ENCODE assay signal across 19 cellular contexts in genomic region chr17:55830210-55830609, GRCh38.
"Had no signal": no experiment of that assay in that cellular context is flagged by ENCODE, and none has a peak within 500 bp of the region (broad histone marks: within the 10 kb centered on the region; RNA-seq: fewer than 3 reads in every experiment).

No MANE protein-coding gene starts in this region.

- H3K27me3 ChIP-seq: gastrocnemius medialis, right atrium auricular region, sigmoid colon, testis, tibial artery, upper lobe of left lung had no signal

- H3K36me3 Mint-ChIP-seq: memory B cell; mesothelial cell of epicardium; naive B cell; stimulated activated memory B cell treated with anti-CD40 and anti-IgM and Interleukin-4, amounts not matched to agents 10 μg/mL and 1 μg/mL and 100 μg/mL, for 72 hours had no signal

- H3K9me3 Mint-ChIP-seq: memory B cell; mesothelial cell of epicardium; naive B cell; nephron; stimulated activated memory B cell treated with anti-CD40 and anti-IgM and Interleukin-4, amounts not matched to agents 10 μg/mL and 1 μg/mL and 100 μg/mL, for 72 hours had no signal

- H3K27ac ChIP-seq: dorsolateral prefrontal cortex, gastrocnemius medialis, prostate gland, right atrium auricular region, sigmoid colon, testis, tibial artery, upper lobe of left lung had no signal

- H3K27ac Mint-ChIP-seq: memory B cell; mesothelial cell of epicardium; nephron; stimulated activated memory B cell treated with anti-CD40 and anti-IgM and Interleukin-4, amounts not matched to agents 10 μg/mL and 1 μg/mL and 100 μg/mL, for 72 hours had no signal

- H3K4me1 Mint-ChIP-seq: memory B cell; mesothelial cell of epicardium; naive B cell; stimulated activated memory B cell treated with anti-CD40 and anti-IgM and Interleukin-4, amounts not matched to agents 10 μg/mL and 1 μg/mL and 100 μg/mL, for 72 hours had no signal

- H3K9me3 ChIP-seq: gastrocnemius medialis, mucosa of descending colon, prostate gland, right atrium auricular region, sigmoid colon, testis, tibial artery, upper lobe of left lung had no signal

- H3K27me3 Mint-ChIP-seq: stimulated activated memory B cell treated with anti-CD40 and anti-IgM and Interleukin-4, amounts not matched to agents 10 μg/mL and 1 μg/mL and 100 μg/mL, for 72 hours had no signal

- H3K4me3 Mint-ChIP-seq: memory B cell; mesothelial cell of epicardium; naive B cell; nephron; stimulated activated memory B cell treated with anti-CD40 and anti-IgM and Interleukin-4, amounts not matched to agents 10 μg/mL and 1 μg/mL and 100 μg/mL, for 72 hours had no signal

- DNase-seq: dorsolateral prefrontal cortex; effector CD4-positive, alpha-beta T cell; foreskin fibroblast; gastrocnemius medialis; mucosa of descending colon; naive B cell; sigmoid colon; stimulated activated CD4-positive, alpha-beta T cell treated with anti-CD3 and anti-CD28 coated beads, Interleukin-4, amount 100 ng/mL, for 4 hours; stimulated activated naive CD8-positive, alpha-beta T cell treated with anti-CD3 and anti-CD28 coated beads, Interleukin-15, Interleukin-2, amounts not matched to agents 100 U/mL and 50 U/mL, for 24 hours; testis; tibial artery; upper lobe of left lung had no signal

- H3K36me3 ChIP-seq: gastrocnemius medialis, prostate gland, right atrium auricular region, sigmoid colon, tibial artery, upper lobe of left lung had no signal

- H3K4me3 ChIP-seq: gastrocnemius medialis, lung, mucosa of descending colon, prostate gland, right atrium auricular region, sigmoid colon, testis, tibial artery, upper lobe of left lung had no signal

- H3K4me1 ChIP-seq: gastrocnemius medialis, prostate gland, right atrium auricular region, sigmoid colon, testis, tibial artery, upper lobe of left lung had no signal

- ATAC-seq: gastrocnemius medialis; mucosa of descending colon; stimulated activated memory B cell treated with anti-CD40 and anti-IgM and Interleukin-4, amounts not matched to agents 10 μg/mL and 1 μg/mL and 100 μg/mL, for 72 hours; stimulated activated naive CD8-positive, alpha-beta T cell treated with anti-CD3 and anti-CD28 coated beads, Interleukin-15, Interleukin-2, amounts not matched to agents 100 U/mL and 50 U/mL, for 24 hours had no signal
